14 cellular contexts compared by ENCODE assay signal in the genomic region with DNA sequence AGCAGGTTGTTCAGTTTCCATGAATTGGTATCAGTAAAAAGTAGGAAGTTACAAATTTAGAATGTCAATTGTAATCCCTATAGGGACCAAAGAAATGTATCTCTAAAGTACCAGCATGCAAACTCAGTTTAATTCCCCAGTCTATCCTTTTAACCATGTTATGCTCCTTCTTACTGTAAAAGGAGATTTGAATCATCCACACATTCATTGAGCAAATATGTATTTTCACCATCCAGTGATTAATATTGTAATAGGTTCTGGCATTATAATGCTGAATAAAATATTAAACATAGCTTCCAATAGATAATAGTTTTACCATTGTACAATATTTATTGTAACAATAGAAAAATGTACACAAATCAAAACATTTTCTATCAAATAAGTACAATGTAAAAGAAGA.
"Had no signal": no experiment of that assay in that cellular context is flagged by ENCODE, and none has a peak within 500 bp of the region (broad histone marks: within the 10 kb centered on the region; RNA-seq: fewer than 3 reads in every experiment).

No MANE protein-coding gene starts in this region.

- DNase-seq: activated CD4-positive, alpha-beta T cell treated with anti-CD3 and anti-CD28 coated beads, Interleukin-2, amount 50 U/mL, for 1 hour; activated CD8-positive, alpha-beta memory T cell treated with anti-CD3 and anti-CD28 coated beads for 24 hours; activated gamma-delta T cell treated with Interleukin-2 at 50 U/mL for 16 hours; activated naive CD8-positive, alpha-beta T cell treated with anti-CD3 and anti-CD28 coated beads, Interleukin-2, amount 10 ng/mL, durations not matched to agents 7 days and 5 days; aorta; endodermal cell; left lung; naive thymus-derived CD8-positive, alpha-beta T cell; nucleus accumbens; posterior cingulate gyrus; retina; thyroid gland; uterus had no signal

- H3K4me1 ChIP-seq: left lung, thyroid gland, uterus had no signal

- H3K4me3 ChIP-seq: left lung, thyroid gland, uterus had no signal

- H3K36me3 ChIP-seq: left lung, thyroid gland, uterus had no signal

- ATAC-seq: left lung; naive thymus-derived CD8-positive, alpha-beta T cell; stimulated activated effector memory CD8-positive, alpha-beta T cell treated with anti-CD3 and anti-CD28 coated beads, Interleukin-12 subunit alpha, Interleukin-12 subunit beta, amount 100 ng/mL, for 72 hours had no signal

- H3K27ac ChIP-seq: left lung, thyroid gland, uterus had no signal

- H3K27me3 ChIP-seq: left lung, thyroid gland, uterus had no signal

- H3K9me3 ChIP-seq: thyroid gland, uterus had no signal
